ENCODE assay signal across 26 cellular contexts in the genomic region with DNA sequence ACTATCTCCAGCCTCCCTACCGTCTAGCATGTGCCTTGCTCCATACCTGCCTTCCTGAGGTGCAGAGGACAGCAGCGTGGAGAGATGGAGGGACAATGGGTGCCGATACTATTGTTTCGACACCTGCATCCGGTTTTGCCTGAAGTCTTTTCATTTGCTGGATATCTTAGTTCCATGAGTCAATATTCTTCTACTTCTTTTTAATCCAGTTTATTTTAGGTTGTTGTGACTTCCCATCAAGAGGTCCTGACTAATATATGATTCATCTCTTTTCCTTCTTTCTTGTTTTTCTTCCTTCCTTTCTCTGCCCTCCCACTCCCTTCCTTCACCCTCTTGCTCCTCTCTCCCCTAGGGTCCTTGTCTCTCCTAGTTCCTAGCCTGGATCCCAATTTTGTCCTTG.
DNase-seq lines count a peak whose midpoint lies in the region; ATAC-seq and TF ChIP-seq lines count a peak whose summit lies in the region.
"Had no signal": no experiment of that assay in that cellular context is flagged by ENCODE, and none has a peak within 500 bp of the region (broad histone marks: within the 10 kb centered on the region; RNA-seq: fewer than 3 reads in every experiment).

No MANE protein-coding gene starts in this region.

- H3K27me3 ChIP-seq in neutrophil: no peaks in the 10 kb centered on the region
- H3K27me3 ChIP-seq: SJSA1 had no signal

- no peaks in the 10 kb centered on the region for H3K36me3 ChIP-seq in neutrophil
- H3K36me3 ChIP-seq: SJSA1 had no signal

- peaks cover 98 to 100% of the 10 kb centered on the region in 2 experiments for H3K4me1 ChIP-seq in neutrophil (ENCODE audit: control insufficient read depth in 1 of 2, insufficient read depth in 1 of 2, low read depth in 1 of 2, low read length in 1 of 2)

- TF ChIP-seq CTCF in neutrophil (IDR thresholded peaks at IDR 0.05): no peak

- no peak overlapping the region for H3K4me3 ChIP-seq in neutrophil (ENCODE audit: low read depth in 1 of 2, low read length in 1 of 2)
- H3K4me3 ChIP-seq: hepatocyte, lung, mucosa of descending colon, SJSA1 had no signal

- H3K27ac ChIP-seq in neutrophil: peak overlapping the region; percentile 98
- H3K27ac ChIP-seq: 22Rv1, hepatocyte, SJSA1, VCaP had no signal

- no peak for ATAC-seq in GM19395 (IDR thresholded peaks at IDR 0.05; ENCODE audit: unreplicated experiment)
- ATAC-seq: activated CD8-positive, alpha-beta T cell treated with anti-CD3 and anti-CD28 coated beads for 36 hours; left cardiac atrium; natural killer cell treated with Interleukin-12 subunit alpha and Interleukin-12 subunit beta and Interleukin-15 and Interleukin-18, amount 100 ng/mL, for 72 hours had no signal

- H3K9me3 ChIP-seq in neutrophil: no peaks in the 10 kb centered on the region
- H3K9me3 ChIP-seq: mucosa of descending colon, SJSA1 had no signal

- peak; percentile 53 for DNase-seq in DMS53 (lab: John Stamatoyannopoulos, UW)
- no peak for DNase-seq in DMS53 treated with DMSO at 0.1 percent for 48 hours (lab: John Stamatoyannopoulos, UW; ENCODE audit: unreplicated experiment)
- DNase-seq in M059J (ENCODE audit: low read depth): peak; percentile 42
- peak; percentile 19 for DNase-seq in ecto neural progenitor cell (ENCODE audit: low spot score)
- no peak for DNase-seq in H4 (ENCODE audit: low spot score)
- no peak for DNase-seq in middle frontal gyrus (ENCODE audit: extremely low spot score, low spot score)
- DNase-seq: activated CD8-positive, alpha-beta memory T cell treated with anti-CD3 and anti-CD28 coated beads, Interleukin-2, amount 50 U/mL, for 48 hours; activated naive CD4-positive, alpha-beta T cell treated with anti-CD3 and anti-CD28 coated beads for 36 hours; CD4-positive, alpha-beta T cell; dermis blood vessel endothelial cell; EL; left cardiac atrium; NCI-H1436 treated with DMSO at 0.1 percent for 48 hours; NCI-H446 treated with DMSO at 0.1 percent for 48 hours; stimulated activated CD4-positive, alpha-beta T cell treated with anti-CD3 and anti-CD28 coated beads, Interleukin-4, amount 100 ng/mL, for 1 hour; T1000 had no signal

Comparison
In these comparisons a context has a peak if more than half of its experiments do, and no peak if none do; other contexts are left out.
1. DNase-seq: peak in DMS53 (single experiment), M059J (single experiment) and ecto neural progenitor cell (single experiment); none in DMS53 treated with DMSO at 0.1 percent for 48 hours (single experiment), H4 (single experiment) and middle frontal gyrus (single experiment).